In the genomic region with DNA sequence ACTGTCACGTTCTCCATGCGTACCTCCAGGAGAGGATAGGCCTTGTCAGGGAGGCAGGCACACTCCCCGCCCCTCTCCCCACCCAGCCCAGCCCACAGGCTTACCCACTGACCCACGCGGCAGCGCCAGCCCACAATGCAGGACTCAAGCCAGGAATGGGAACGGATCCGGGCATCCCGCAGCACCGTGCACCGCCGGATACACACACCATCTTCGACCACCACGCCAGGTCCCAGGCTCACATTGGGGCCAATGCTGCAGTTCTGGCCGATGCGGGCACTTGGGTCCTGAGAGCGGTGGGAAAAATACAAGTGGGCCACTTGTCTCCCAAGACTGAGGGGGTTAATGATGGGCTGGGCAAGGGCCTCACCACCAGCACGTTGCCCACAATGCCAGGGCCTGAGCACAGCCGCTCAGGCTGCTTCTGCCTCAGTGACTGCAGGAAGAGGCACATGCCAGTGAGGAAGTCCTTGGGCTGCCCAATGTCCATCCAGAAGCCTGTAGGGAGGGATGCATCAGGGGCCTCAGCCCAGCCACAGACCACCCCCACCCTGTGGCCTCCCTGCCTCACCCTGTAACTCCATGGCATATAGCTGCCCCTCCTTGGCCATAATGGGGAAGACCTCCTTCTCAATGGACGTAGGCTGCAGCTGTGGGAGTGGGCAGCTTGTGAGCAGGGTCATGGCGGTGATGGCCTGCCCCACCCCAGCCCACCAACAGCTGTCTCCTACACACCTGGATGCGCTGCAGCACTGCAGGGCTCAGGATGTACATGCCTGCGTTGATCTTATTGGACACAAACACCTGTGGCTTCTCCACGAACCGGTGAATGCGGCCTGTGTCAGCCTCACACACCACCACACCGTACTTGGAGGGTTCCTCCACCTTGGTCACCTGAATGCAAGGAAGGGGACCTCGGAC, we compare ENCODE assay signal across 10 cellular contexts. TPM values are rescaled to one million over a fixed set of nuclear protein-coding genes. Genes with fewer than 3 reads are reported as not detected.
DNase-seq lines count a peak whose midpoint lies in the region; ATAC-seq lines count a peak whose summit lies in the region.
"Had no signal": no experiment of that assay in that cellular context is flagged by ENCODE, and none has a peak within 500 bp of the region (broad histone marks: within the 10 kb centered on the region; RNA-seq: fewer than 3 reads in every experiment).

No MANE protein-coding gene starts in this region.

- H3K27me3 ChIP-seq in iPS-18a (ENCODE audit: control insufficient read depth, insufficient read depth, low read length) = no peaks in the 10 kb centered on the region

- peaks cover 8% of the 10 kb centered on the region for H3K4me1 ChIP-seq in iPS-18a (ENCODE audit: control insufficient read depth, low read depth, low read length)

- no peaks in the 10 kb centered on the region for H3K9me3 ChIP-seq in iPS-18a (ENCODE audit: control insufficient read depth, low read depth, low read length)

- H3K27ac ChIP-seq in iPS-18a (ENCODE audit: low read length) = no peak overlapping the region

- POLR2A ChIA-PET in activated CD8-positive, alpha-beta T cell treated with anti-CD3 and anti-CD28 coated beads, Interleukin-2, amount 10 ng/mL, durations not matched to agents 7 days and 5 days (lab: Charles Lee) = interaction anchor here (1.1 to 2.6 kb wide), 2 partner anchors 9 to 87 kb away, joined by 3 to 13 read pairs; no protein-coding TSS in a partner anchor

- H3K36me3 ChIP-seq in iPS-18a (ENCODE audit: control insufficient read depth, low read depth, low read length) = peaks cover 15% of the 10 kb centered on the region

- peaks cover 34% of the 10 kb centered on the region for H3K4me1 Mint-ChIP-seq in T-helper 1 cell treated with Interleukin-12 subunit alpha and Interleukin-12 subunit beta and Interleukin-4 antibody, amounts not matched to agents 30 μg/mL and 1 μg/mL, for 36 hours (ENCODE audit: low read depth)
- peaks cover 41% of the 10 kb centered on the region for H3K4me1 Mint-ChIP-seq in activated CD8-positive, alpha-beta T cell treated with anti-CD3 and anti-CD28 coated beads, Interleukin-2, amount 10 ng/mL, durations not matched to agents 7 days and 5 days (ENCODE audit: low read depth)
- H3K4me1 Mint-ChIP-seq in stimulated activated memory B cell treated with anti-CD40 and anti-IgM and Interleukin-4, amounts not matched to agents 10 μg/mL and 1 μg/mL and 100 μg/mL, for 72 hours = peaks cover 78% of the 10 kb centered on the region

- ATAC-seq in activated CD8-positive, alpha-beta T cell treated with anti-CD3 and anti-CD28 coated beads, Interleukin-2, amount 10 ng/mL, durations not matched to agents 7 days and 5 days = no peak
- no peak for ATAC-seq in stimulated activated memory B cell treated with anti-CD40 and anti-IgM and Interleukin-4, amounts not matched to agents 10 μg/mL and 1 μg/mL and 100 μg/mL, for 72 hours
- ATAC-seq in GM19467 (IDR thresholded peaks at IDR 0.05; ENCODE audit: unreplicated experiment) = no peak

- no peak overlapping the region for H3K9ac ChIP-seq in iPS-18a (ENCODE audit: low read length)

- H3K9me3 Mint-ChIP-seq in T-helper 1 cell treated with Interleukin-12 subunit alpha and Interleukin-12 subunit beta and Interleukin-4 antibody, amounts not matched to agents 30 μg/mL and 1 μg/mL, for 36 hours = no peaks in the 10 kb centered on the region
- no peaks in the 10 kb centered on the region for H3K9me3 Mint-ChIP-seq in activated CD8-positive, alpha-beta T cell treated with anti-CD3 and anti-CD28 coated beads, Interleukin-2, amount 10 ng/mL, durations not matched to agents 7 days and 5 days (ENCODE audit: insufficient read depth)
- no peaks in the 10 kb centered on the region for H3K9me3 Mint-ChIP-seq in stimulated activated memory B cell treated with anti-CD40 and anti-IgM and Interleukin-4, amounts not matched to agents 10 μg/mL and 1 μg/mL and 100 μg/mL, for 72 hours

- CTCF ChIA-PET in activated CD8-positive, alpha-beta T cell treated with anti-CD3 and anti-CD28 coated beads, Interleukin-2, amount 10 ng/mL, durations not matched to agents 7 days and 5 days (lab: Charles Lee) = interaction anchor here (1.6 to 2.7 kb wide), 2 partner anchors 21 to 182 kb away, joined by 5 to 6 read pairs; no protein-coding TSS in a partner anchor

- peak overlapping the region; percentile 97 for H3K4me3 ChIP-seq in iPS-18a (ENCODE audit: low read length)

- no peak for DNase-seq in T-helper 1 cell
- no peak for DNase-seq in activated CD8-positive, alpha-beta T cell treated with anti-CD3 and anti-CD28 coated beads, Interleukin-2, amount 10 ng/mL, durations not matched to agents 7 days and 5 days
- DNase-seq in LoVo (ENCODE audit: low spot score) = no peak
- DNase-seq in ureter (ENCODE audit: low spot score) = no peak
- DNase-seq: ACHN, NCI-H226 had no signal

- H3K27ac Mint-ChIP-seq in T-helper 1 cell treated with Interleukin-12 subunit alpha and Interleukin-12 subunit beta and Interleukin-4 antibody, amounts not matched to agents 30 μg/mL and 1 μg/mL, for 36 hours = peak overlapping the region; percentile 96
- H3K27ac Mint-ChIP-seq in activated CD8-positive, alpha-beta T cell treated with anti-CD3 and anti-CD28 coated beads, Interleukin-2, amount 10 ng/mL, durations not matched to agents 7 days and 5 days = peak overlapping the region; percentile 98
- H3K27ac Mint-ChIP-seq in stimulated activated memory B cell treated with anti-CD40 and anti-IgM and Interleukin-4, amounts not matched to agents 10 μg/mL and 1 μg/mL and 100 μg/mL, for 72 hours = peak overlapping the region; percentile 99

- H3K27me3 Mint-ChIP-seq in T-helper 1 cell treated with Interleukin-12 subunit alpha and Interleukin-12 subunit beta and Interleukin-4 antibody, amounts not matched to agents 30 μg/mL and 1 μg/mL, for 36 hours (ENCODE audit: low read depth) = no peaks in the 10 kb centered on the region
- H3K27me3 Mint-ChIP-seq in activated CD8-positive, alpha-beta T cell treated with anti-CD3 and anti-CD28 coated beads, Interleukin-2, amount 10 ng/mL, durations not matched to agents 7 days and 5 days (ENCODE audit: low read depth) = no peaks in the 10 kb centered on the region
- H3K27me3 Mint-ChIP-seq in stimulated activated memory B cell treated with anti-CD40 and anti-IgM and Interleukin-4, amounts not matched to agents 10 μg/mL and 1 μg/mL and 100 μg/mL, for 72 hours = no peaks in the 10 kb centered on the region

- peak overlapping the region; percentile 94 for H3K4me3 Mint-ChIP-seq in T-helper 1 cell treated with Interleukin-12 subunit alpha and Interleukin-12 subunit beta and Interleukin-4 antibody, amounts not matched to agents 30 μg/mL and 1 μg/mL, for 36 hours
- H3K4me3 Mint-ChIP-seq in activated CD8-positive, alpha-beta T cell treated with anti-CD3 and anti-CD28 coated beads, Interleukin-2, amount 10 ng/mL, durations not matched to agents 7 days and 5 days = peak overlapping the region; percentile 95
- peak overlapping the region; percentile 87 for H3K4me3 Mint-ChIP-seq in stimulated activated memory B cell treated with anti-CD40 and anti-IgM and Interleukin-4, amounts not matched to agents 10 μg/mL and 1 μg/mL and 100 μg/mL, for 72 hours

- H3K36me3 Mint-ChIP-seq in T-helper 1 cell treated with Interleukin-12 subunit alpha and Interleukin-12 subunit beta and Interleukin-4 antibody, amounts not matched to agents 30 μg/mL and 1 μg/mL, for 36 hours (ENCODE audit: low read depth) = peaks cover 17% of the 10 kb centered on the region
- peaks cover 40% of the 10 kb centered on the region for H3K36me3 Mint-ChIP-seq in activated CD8-positive, alpha-beta T cell treated with anti-CD3 and anti-CD28 coated beads, Interleukin-2, amount 10 ng/mL, durations not matched to agents 7 days and 5 days (ENCODE audit: low read depth)
- H3K36me3 Mint-ChIP-seq in stimulated activated memory B cell treated with anti-CD40 and anti-IgM and Interleukin-4, amounts not matched to agents 10 μg/mL and 1 μg/mL and 100 μg/mL, for 72 hours = peaks cover 9% of the 10 kb centered on the region

RNA-seq across cellular contexts. Expression of gene GMPPB, which starts 1.6 kb away (rescaled TPM):
- total RNA-seq in activated CD8-positive, alpha-beta T cell treated with anti-CD3 and anti-CD28 coated beads, Interleukin-2, amount 10 ng/mL, durations not matched to agents 7 days and 5 days = 10 to 100 TPM; 50.4 to 53.0 TPM
- total RNA-seq in ureter = 47.2 TPM

RNA-seq across cellular contexts. Expression of gene AMIGO3, which starts 2.6 kb away (rescaled TPM):
- 1 to 10 TPM in 1 of 2 experiments, under 1 TPM in 1; 0.95 to 2.0 TPM for total RNA-seq in activated CD8-positive, alpha-beta T cell treated with anti-CD3 and anti-CD28 coated beads, Interleukin-2, amount 10 ng/mL, durations not matched to agents 7 days and 5 days
- total RNA-seq in ureter = not detected

RNA-seq across cellular contexts. Expression of gene RNF123, which starts 32.8 kb away (rescaled TPM):
- 10 to 100 TPM; 36.3 to 45.8 TPM for total RNA-seq in activated CD8-positive, alpha-beta T cell treated with anti-CD3 and anti-CD28 coated beads, Interleukin-2, amount 10 ng/mL, durations not matched to agents 7 days and 5 days
- 52.8 TPM for total RNA-seq in ureter

RNA-seq across cellular contexts. Expression of gene MST1, which starts 32.8 kb away (rescaled TPM):
- 1 to 10 TPM; 3.8 to 4.7 TPM for total RNA-seq in activated CD8-positive, alpha-beta T cell treated with anti-CD3 and anti-CD28 coated beads, Interleukin-2, amount 10 ng/mL, durations not matched to agents 7 days and 5 days
- total RNA-seq in ureter = 16.6 TPM

RNA-seq across cellular contexts. Expression of gene APEH, which starts 48.0 kb away (rescaled TPM):
- total RNA-seq in activated CD8-positive, alpha-beta T cell treated with anti-CD3 and anti-CD28 coated beads, Interleukin-2, amount 10 ng/mL, durations not matched to agents 7 days and 5 days = 100 to 1,000 TPM; 179 to 192 TPM
- total RNA-seq in ureter = 152 TPM
